Comparison of ENCODE assay signal across 8 cellular contexts in the genomic region with DNA sequence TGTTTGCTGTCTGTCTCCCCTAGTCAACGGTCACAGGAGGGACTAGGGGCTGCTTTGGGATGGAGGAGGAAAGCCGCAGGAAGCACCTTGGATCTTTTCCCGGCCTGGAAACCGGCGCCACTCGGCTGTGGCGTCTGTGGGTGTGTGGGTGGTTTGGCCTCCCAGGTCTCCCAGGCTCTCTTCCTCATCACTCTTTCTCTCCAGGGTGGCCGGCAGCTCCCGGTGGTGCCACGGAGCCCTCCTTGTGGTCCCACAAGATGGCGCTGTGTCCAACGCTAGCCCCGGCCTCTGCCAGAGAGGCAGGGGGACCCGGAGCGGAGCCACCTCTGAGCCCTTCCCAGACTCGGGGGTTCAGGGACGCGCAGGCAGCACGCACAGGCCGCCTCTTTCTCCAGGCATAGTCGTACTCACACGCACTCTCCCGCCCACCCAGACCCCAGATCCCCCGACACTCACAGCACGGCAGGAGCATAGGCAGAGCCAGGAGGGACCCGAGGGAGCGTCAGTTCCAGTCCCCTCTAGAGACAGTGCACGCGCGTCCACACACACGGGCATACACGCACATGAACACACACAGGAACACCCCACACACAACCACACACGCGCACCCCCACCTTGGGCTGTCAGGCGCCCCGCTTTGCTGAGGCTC. TPM values are rescaled to one million over a fixed set of nuclear protein-coding genes. Genes with fewer than 3 reads are reported as not detected.
DNase-seq lines count a peak whose midpoint lies in the region; ATAC-seq and TF ChIP-seq lines count a peak whose summit lies in the region.

No MANE protein-coding gene starts in this region.

- TF ChIP-seq CTCF in adrenal gland (IDR thresholded peaks at IDR 0.05) (peak; percentile 57 to 79 (median 68)), vagina (IDR thresholded peaks at IDR 0.05) (peak; percentile 28 to 74 (median 59))

- peak; percentile 90 to 91 for ATAC-seq in right cardiac atrium
- no peak for ATAC-seq in GM21723 (IDR thresholded peaks at IDR 0.05; ENCODE audit: unreplicated experiment)

- TF ChIP-seq POLR2A in adrenal gland (IDR thresholded peaks at IDR 0.05) (no peak), vagina (IDR thresholded peaks at IDR 0.05) (no peak)

- no peak overlapping the region for H3K27ac ChIP-seq in adrenal gland
- no peak overlapping the region for H3K27ac ChIP-seq in right cardiac atrium (ENCODE audit: low read length)
- H3K27ac ChIP-seq in rectal smooth muscle tissue (ENCODE audit: low read depth, low read length), result no peak overlapping the region
- no peak overlapping the region for H3K27ac ChIP-seq in vagina

- intact Hi-C loops in adrenal gland (cut with DNase I), result loop anchor here (5.0 to 10.0 kb wide), 3 partner anchors 153 to 371 kb away; a partner anchor contains a TSS
- intact Hi-C loops in right cardiac atrium (cut with DNase I), result loop anchor here (2.0 to 10.0 kb wide), 7 partner anchors 153 to 693 kb away; a partner anchor contains a TSS
- intact Hi-C loops in vagina (cut with DNase I), result loop anchor here (5.0 kb wide), 1 partner anchor 376 kb away; no protein-coding TSS in a partner anchor

- no peaks in the 10 kb centered on the region for H3K9me3 ChIP-seq in adrenal gland (replicated peaks in 1 of 3)
- no peaks in the 10 kb centered on the region for H3K9me3 ChIP-seq in right cardiac atrium (ENCODE audit: control insufficient read depth, low read length)
- no peaks in the 10 kb centered on the region for H3K9me3 ChIP-seq in vagina

- DNase-seq in EH (ENCODE audit: low read depth) (peak; percentile 83), M059J (ENCODE audit: low read depth) (peak; percentile 80), T-helper 1 cell (peak in 4 of 5 donors; percentile 42 to 57 (median 48)), adrenal gland (peak; percentile 68 to 90 (median 82)), right cardiac atrium (peak; percentile 84 to 91 (median 90)), vagina (ENCODE audit: extremely low spot score in 2 of 2) (no peak)

- H3K36me3 ChIP-seq in adrenal gland (replicated peaks in 1 of 2) (no peaks in the 10 kb centered on the region), rectal smooth muscle tissue (ENCODE audit: control insufficient read depth, insufficient read depth, low read length) (no peaks in the 10 kb centered on the region), vagina (no peaks in the 10 kb centered on the region)

- H3K27me3 ChIP-seq in adrenal gland (no peaks in the 10 kb centered on the region), right cardiac atrium (ENCODE audit: control insufficient read depth, insufficient read depth) (no peaks in the 10 kb centered on the region), rectal smooth muscle tissue (ENCODE audit: control insufficient read depth, insufficient read depth, low read length) (no peaks in the 10 kb centered on the region), vagina (no peaks in the 10 kb centered on the region)

- H3K4me3 ChIP-seq in adrenal gland, result peak overlapping the region in 1 of 4 donors; percentile 5
- H3K4me3 ChIP-seq in right cardiac atrium (ENCODE audit: low read length), result peak overlapping the region; percentile 13
- H3K4me3 ChIP-seq in rectal smooth muscle tissue (ENCODE audit: low read length), result peak overlapping the region; percentile 38
- peak overlapping the region in 1 of 2 donors; percentile 38 for H3K4me3 ChIP-seq in vagina

- peaks cover 0 to 10% of the 10 kb centered on the region in 2 donors for H3K4me1 ChIP-seq in adrenal gland (replicated peaks in 1 of 2)
- no peaks in the 10 kb centered on the region for H3K4me1 ChIP-seq in right cardiac atrium (ENCODE audit: control insufficient read depth, insufficient read depth, low read length)
- peaks cover 3% of the 10 kb centered on the region for H3K4me1 ChIP-seq in rectal smooth muscle tissue (ENCODE audit: control insufficient read depth, insufficient read depth, low read length)
- H3K4me1 ChIP-seq in vagina, result peaks cover 13% of the 10 kb centered on the region

- no peak overlapping the region for H3K9ac ChIP-seq in rectal smooth muscle tissue (ENCODE audit: low read length)

- 9 to 55% (median 12%) methylated on average over 8 to 36 of the region's 36 CpGs for WGBS in adrenal gland, 4 donors
- 3% methylated on average over 36 of the region's 36 CpGs for WGBS in right cardiac atrium

RNA-seq across cellular contexts. Expression of a gene that starts 31.2 kb away (rescaled TPM):
- total RNA-seq in M059J (2014; rRNA removed; shearing (Covaris generic)), result not detected in 2 replicates
- total RNA-seq in adrenal gland, result under 1 TPM in 4 of 8 donors, not detected in 4; 0.15 to 0.64 (median 0.26) TPM
- under 1 TPM in 1 of 3 donors, not detected in 2; 0.05 TPM for polyA plus RNA-seq in adrenal gland
- total RNA-seq in right cardiac atrium, result not detected
- not detected for polyA plus RNA-seq in right cardiac atrium
- not detected for total RNA-seq in vagina

Comparison
In these comparisons a context has a peak if more than half of its experiments do, and no peak if none do; other contexts are left out.
1. DNase-seq: peak in EH (single experiment), M059J (single experiment), T-helper 1 cell (4 of 5), adrenal gland (7 of 7) and right cardiac atrium (3 of 3); none in vagina (0 of 2).